15 cellular contexts compared by ENCODE assay signal in genomic region chr18:27847412-27847811, GRCh38.
DNase-seq lines count a peak whose midpoint lies in the region; ATAC-seq and TF ChIP-seq lines count a peak whose summit lies in the region.
"Had no signal": no experiment of that assay in that cellular context is flagged by ENCODE, and none has a peak within 500 bp of the region (broad histone marks: within the 10 kb centered on the region; RNA-seq: fewer than 3 reads in every experiment).

No MANE protein-coding gene starts in this region.

- TF ChIP-seq CTCF in Panc1 (IDR thresholded peaks at IDR 0.05) (no peak), parathyroid adenoma (IDR thresholded peaks at IDR 0.05) (no peak)

- no peak overlapping the region for H3K4me3 ChIP-seq in Panc1 (ENCODE audit: low read depth in 2 of 2, low read length in 2 of 2)
- H3K4me3 ChIP-seq in parathyroid adenoma (ENCODE audit: low read depth, low read length) = no peak overlapping the region
- H3K4me3 ChIP-seq: BLaER1, PC-9, SK-N-MC had no signal

- DNase-seq in DMS153 treated with DMSO at 0.1 percent for 48 hours (lab: John Stamatoyannopoulos, UW; ENCODE audit: unreplicated experiment) (peak; percentile 64), HuH-7.5 (ENCODE audit: low spot score) (peak; percentile 2), Panc1 (ENCODE audit: low read depth, low spot score) (no peak), SIG-M5 treated with dmso at 0.1 percent for 504 hours (lab: John Stamatoyannopoulos, UW; ENCODE audit: unreplicated experiment) (no peak), cardiac septum (ENCODE audit: low spot score) (no peak)
- DNase-seq: HCEC 1CT, NCI-H1105 treated with DMSO at 0.1 percent for 48 hours, NCI-H2171 treated with DMSO at 0.1 percent for 48 hours, NCI-H510A treated with DMSO at 0.1 percent for 48 hours, PC-9, T-helper 1 cell had no signal

- H3K4me1 ChIP-seq in Panc1 (ENCODE audit: control insufficient read depth, insufficient read depth, low read length) (peaks cover 12% of the 10 kb centered on the region; the same call in 1 of the 2 replicates), parathyroid adenoma (no peaks in the 10 kb centered on the region)
- H3K4me1 ChIP-seq: BLaER1 had no signal

- H3K27ac ChIP-seq in Panc1 (ENCODE audit: low read length) (peak overlapping the region; percentile 61; the same call in 1 of the 2 replicates), parathyroid adenoma (no peak overlapping the region)
- H3K27ac ChIP-seq: BLaER1, PC-9, SK-N-MC had no signal

- ATAC-seq in Panc1 (peak; percentile 90), GM21447 (IDR thresholded peaks at IDR 0.05; ENCODE audit: unreplicated experiment) (no peak)

- POLR2A ChIA-PET in Panc1 (lab: Charles Lee) = no interaction called here

- H3K4me2 ChIP-seq in parathyroid adenoma (ENCODE audit: low read length) = no peak overlapping the region
- H3K4me2 ChIP-seq: BLaER1, PC-9 had no signal

- no TSS peak for BruUV-seq in Panc1 (replicated peaks; lab: Mats Ljungman, UMichigan)

- H3K27me3 ChIP-seq in Panc1 (ENCODE audit: control insufficient read depth, insufficient read depth, low read length) = no peaks in the 10 kb centered on the region
- H3K27me3 ChIP-seq in parathyroid adenoma (ENCODE audit: control insufficient read depth, insufficient read depth, low read length) = no peaks in the 10 kb centered on the region
- H3K27me3 ChIP-seq: BLaER1 had no signal

- H3K79me2 ChIP-seq in parathyroid adenoma = no peaks in the 10 kb centered on the region

- no peak overlapping the region for H3K9ac ChIP-seq in parathyroid adenoma
- H3K9ac ChIP-seq: BLaER1 had no signal

- H3K9me3 ChIP-seq in Panc1 (ENCODE audit: control insufficient read depth, insufficient read depth, low read depth, low read length) = no peaks in the 10 kb centered on the region
- H3K9me3 ChIP-seq in parathyroid adenoma (ENCODE audit: control insufficient read depth, low read length) = no peaks in the 10 kb centered on the region
- H3K9me3 ChIP-seq: BLaER1 had no signal

- intact Hi-C loops in Panc1 (cut with micrococcal nuclease; ENCODE audit: unreplicated experiment) = no loop called here
- intact Hi-C loops in cardiac septum (cut with DNase I) = no loop called here

- in situ Hi-C loops in Panc1 (cut with HindIII; ENCODE audit: low pct_unique_long_range_greater_than_20kb, low sequenced_read_pairs) = no loop called here

- H2AFZ ChIP-seq in parathyroid adenoma = peak overlapping the region; percentile 75
- H2AFZ ChIP-seq: PC-9 had no signal

- no peaks in the 10 kb centered on the region for H3K36me3 ChIP-seq in Panc1 (ENCODE audit: control insufficient read depth, insufficient read depth, low read length)
- no peaks in the 10 kb centered on the region for H3K36me3 ChIP-seq in parathyroid adenoma (ENCODE audit: control insufficient read depth, insufficient read depth, low read length)
- H3K36me3 ChIP-seq: BLaER1 had no signal

- CTCF ChIA-PET in Panc1 (lab: Charles Lee) = interaction anchor here (0.6 kb wide), 1 partner anchor 130 kb away, joined by 5 read pairs; no protein-coding TSS in a partner anchor

Comparison
In these comparisons a context has a peak if more than half of its experiments do, and no peak if none do; other contexts are left out.
1. DNase-seq: peak in DMS153 treated with DMSO at 0.1 percent for 48 hours (single experiment) and HuH-7.5 (single experiment); none in Panc1 (single experiment), SIG-M5 treated with dmso at 0.1 percent for 504 hours (single experiment) and cardiac septum (single experiment).